ENCODE assay signal across 8 cellular contexts in the genomic region with DNA sequence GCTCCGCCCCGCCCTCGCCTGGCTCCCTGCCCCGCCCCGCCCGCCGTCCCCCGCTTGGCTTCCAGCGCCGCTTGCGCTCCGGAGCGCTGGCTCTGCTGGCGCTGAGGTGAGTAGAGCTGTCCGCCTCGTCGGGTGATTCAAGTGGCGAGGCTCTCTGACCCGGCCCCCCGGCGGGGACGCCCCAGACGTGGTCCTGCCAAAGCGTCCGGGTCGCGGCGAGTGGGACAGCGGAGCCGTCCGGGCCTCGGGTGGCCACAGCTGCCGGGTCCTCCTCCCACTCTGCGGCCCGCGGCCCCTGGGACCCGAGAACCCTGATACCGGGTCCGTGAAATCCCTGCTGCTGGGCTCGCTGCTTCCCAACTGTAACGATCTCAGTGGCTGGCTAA. TPM values are rescaled to one million over a fixed set of nuclear protein-coding genes. Genes with fewer than 3 reads are reported as not detected.
DNase-seq lines count a peak whose midpoint lies in the region; ATAC-seq and TF ChIP-seq lines count a peak whose summit lies in the region.

A gene (plus strand): TSS at position 46 of the 386 bp plus-strand sequence. CDS start 4,477 bp downstream, outside the sequence.

- H3K4me1 ChIP-seq in colonic mucosa = no peaks in the 10 kb centered on the region
- peaks cover 9 to 29% (median 23%) of the 10 kb centered on the region in 4 donors for H3K4me1 ChIP-seq in upper lobe of left lung

- TF ChIP-seq POLR2A in upper lobe of left lung (IDR thresholded peaks at IDR 0.05) = peak in 2 of 4 donors; percentile 26 to 84

- TF ChIP-seq CTCF in colonic mucosa (IDR thresholded peaks at IDR 0.05) = no peak
- TF ChIP-seq CTCF in upper lobe of left lung (IDR thresholded peaks at IDR 0.05) = no peak

- peak; percentile 14 for ATAC-seq in memory B cell (ENCODE audit: low read depth)
- ATAC-seq in upper lobe of left lung (ENCODE audit: low FRiP score in 2 of 2) = no peak

- H3K9ac ChIP-seq in colonic mucosa (ENCODE audit: low read depth in 2 of 2, low read length in 2 of 2) = peak within 1 kb of the TSS; percentile 73 to 99

- peaks cover 24% of the 10 kb centered on the region for H3K4me1 Mint-ChIP-seq in memory B cell

- no peaks in the 10 kb centered on the region for H3K27me3 ChIP-seq in MG63
- no peaks in the 10 kb centered on the region for H3K27me3 ChIP-seq in colonic mucosa
- H3K27me3 ChIP-seq in upper lobe of left lung = no peaks in the 10 kb centered on the region

- H3K27me3 Mint-ChIP-seq in memory B cell = no peaks in the 10 kb centered on the region

- H3K27ac ChIP-seq in colonic mucosa = peak within 1 kb of the TSS; percentile 96
- H3K27ac ChIP-seq in upper lobe of left lung = peak within 1 kb of the TSS; percentile 81 to 92 (median 90)

- H3K36me3 ChIP-seq in MG63 = no peaks in the 10 kb centered on the region
- H3K36me3 ChIP-seq in colonic mucosa = no peaks in the 10 kb centered on the region
- H3K36me3 ChIP-seq in upper lobe of left lung = peaks cover 0 to 6% (median 0%) of the 10 kb centered on the region in 4 donors

- intact Hi-C loops in colonic mucosa (cut with DNase I) = no loop called here

- no peaks in the 10 kb centered on the region for H3K36me3 Mint-ChIP-seq in memory B cell

- H3K27ac Mint-ChIP-seq in memory B cell = peak within 1 kb of the TSS; percentile 89

- no peaks in the 10 kb centered on the region for H3K9me3 ChIP-seq in MG63
- no peaks in the 10 kb centered on the region for H3K9me3 ChIP-seq in colonic mucosa
- H3K9me3 ChIP-seq in upper lobe of left lung = no peaks in the 10 kb centered on the region

- H3K4me3 ChIP-seq in MG63 = peak within 1 kb of the TSS; percentile 66
- peak within 1 kb of the TSS; percentile 75 for H3K4me3 ChIP-seq in colonic mucosa
- peak within 1 kb of the TSS; percentile 68 to 88 (median 79) for H3K4me3 ChIP-seq in upper lobe of left lung

- TF ChIP-seq EP300 in upper lobe of left lung (IDR thresholded peaks at IDR 0.05) = no peak

- DNase-seq in NCI-H2227 treated with DMSO at 0.1 percent for 48 hours (lab: John Stamatoyannopoulos, UW) = peak; percentile 41
- DNase-seq in NCI-H2227 (lab: John Stamatoyannopoulos, UW; ENCODE audit: unreplicated experiment) = no peak
- no peak for DNase-seq in MG63
- no peak for DNase-seq in colonic mucosa
- DNase-seq in memory B cell (ENCODE audit: low spot score in 2 of 2) = no peak
- DNase-seq in upper lobe of left lung = peak in 1 of 2 donors; percentile 98
- DNase-seq in NCI-H446 treated with DMSO at 0.1 percent for 48 hours (lab: John Stamatoyannopoulos, UW) = no peak
- DNase-seq in putamen (ENCODE audit: low spot score) = no peak

- 0% methylated on average over 2 to 7 of the region's 41 CpGs for WGBS in upper lobe of left lung, 2 donors

- H3K9me3 Mint-ChIP-seq in memory B cell = no peaks in the 10 kb centered on the region

- H3K4me3 Mint-ChIP-seq in memory B cell = peak within 1 kb of the TSS; percentile 95

RNA-seq across cellular contexts. Expression of the gene that starts here (rescaled TPM):
- total RNA-seq in MG63 (2014; rRNA removed; shearing (Covaris generic); ENCODE audit: low replicate concordance) = 14.3 and 32.9 TPM in 2 replicates
- total RNA-seq in colonic mucosa = 10 to 100 TPM; 27.2 to 28.4 TPM
- total RNA-seq in upper lobe of left lung = 10 to 100 TPM; 15.6 to 70.2 (median 20.1) TPM
